13 cellular contexts compared by ENCODE assay signal in genomic region chrX:110276778-110277177, GRCh38. TPM values are rescaled to one million over a fixed set of nuclear protein-coding genes. Genes with fewer than 3 reads are reported as not detected.
DNase-seq lines count a peak whose midpoint lies in the region; ATAC-seq and TF ChIP-seq lines count a peak whose summit lies in the region.
"Had no signal": no experiment of that assay in that cellular context is flagged by ENCODE, and none has a peak within 500 bp of the region (broad histone marks: within the 10 kb centered on the region; RNA-seq: fewer than 3 reads in every experiment).

No MANE protein-coding gene starts in this region.

- ATAC-seq in GM18873 (IDR thresholded peaks at IDR 0.05; ENCODE audit: low FRiP score, unreplicated experiment) (peak; percentile 91), GM21723 (IDR thresholded peaks at IDR 0.05; ENCODE audit: unreplicated experiment) (peak; percentile 89), HG03196 (IDR thresholded peaks at IDR 0.05; ENCODE audit: unreplicated experiment) (peak; percentile 91)
- ATAC-seq in CD4-positive, alpha-beta T cell (ENCODE audit: poor library complexity) = no peak

- POLR2A ChIA-PET in CD4-positive, alpha-beta T cell (lab: Charles Lee) = no interaction called here

- peaks cover 31% of the 10 kb centered on the region for H3K4me1 Mint-ChIP-seq in CD4-positive, alpha-beta T cell (ENCODE audit: low read depth)

- H3K27ac ChIP-seq in CD4-positive, alpha-beta T cell (ENCODE audit: low read depth, low read length) = no peak overlapping the region

- intact Hi-C loops in CD4-positive, alpha-beta T cell (cut with DNase I, micrococcal nuclease) = loop anchor here in 1 of 2 experiments (10.0 kb wide), 1 partner anchor 62 kb away; no protein-coding TSS in a partner anchor

- no peaks in the 10 kb centered on the region for H3K9me3 ChIP-seq in CD4-positive, alpha-beta T cell (ENCODE audit: control insufficient read depth, low read length)

- H3K27me3 Mint-ChIP-seq in CD4-positive, alpha-beta T cell = no peaks in the 10 kb centered on the region
- H3K27me3 Mint-ChIP-seq: activated CD4-positive, alpha-beta T cell treated with anti-CD3 and anti-CD28 coated beads, Interleukin-2, amount 10 ng/mL, durations not matched to agents 24 days and 14 days had no signal

- DNase-seq in kidney tubule cell (ENCODE audit: low spot score) (peak; percentile 76), DMS114 treated with DMSO at 0.1 percent for 48 hours (lab: John Stamatoyannopoulos, UW; ENCODE audit: unreplicated experiment) (no peak), NCI-H146 (lab: John Stamatoyannopoulos, UW) (no peak), RKO (ENCODE audit: low spot score) (no peak)
- DNase-seq in CD4-positive, alpha-beta T cell = no peak
- DNase-seq: activated CD4-positive, alpha-beta T cell treated with anti-CD3 and anti-CD28 coated beads, Interleukin-2, amount 10 ng/mL, durations not matched to agents 24 days and 14 days; amygdala; DND-41; HFFc6; NCI-H2107 had no signal

- H3K9me3 Mint-ChIP-seq in CD4-positive, alpha-beta T cell = peaks cover 2% of the 10 kb centered on the region
- H3K9me3 Mint-ChIP-seq: activated CD4-positive, alpha-beta T cell treated with anti-CD3 and anti-CD28 coated beads, Interleukin-2, amount 10 ng/mL, durations not matched to agents 24 days and 14 days; HFFc6 had no signal

- H3K27ac Mint-ChIP-seq in CD4-positive, alpha-beta T cell = no peak overlapping the region
- H3K27ac Mint-ChIP-seq: activated CD4-positive, alpha-beta T cell treated with anti-CD3 and anti-CD28 coated beads, Interleukin-2, amount 10 ng/mL, durations not matched to agents 24 days and 14 days; HFFc6 had no signal

- CTCF ChIA-PET in CD4-positive, alpha-beta T cell (lab: Charles Lee) = no interaction called here

- no peak overlapping the region for H3K4me3 Mint-ChIP-seq in CD4-positive, alpha-beta T cell
- H3K4me3 Mint-ChIP-seq: activated CD4-positive, alpha-beta T cell treated with anti-CD3 and anti-CD28 coated beads, Interleukin-2, amount 10 ng/mL, durations not matched to agents 24 days and 14 days; HFFc6 had no signal

- peaks cover 11% of the 10 kb centered on the region for H3K36me3 Mint-ChIP-seq in CD4-positive, alpha-beta T cell (ENCODE audit: low read depth)

- TF ChIP-seq CTCF in CD4-positive, alpha-beta T cell (IDR thresholded peaks at IDR 0.05) = no peak

- H3K27me3 ChIP-seq in CD4-positive, alpha-beta T cell (ENCODE audit: control insufficient read depth, insufficient read depth, low read length) = no peaks in the 10 kb centered on the region

RNA-seq across cellular contexts. Expression of gene AMMECR1, which starts 41.1 kb away (rescaled TPM):
- 1 to 10 TPM; 7.8 to 7.9 TPM for total RNA-seq in CD4-positive, alpha-beta T cell
